In genomic region chr14:63563370-63564026, GRCh38 we compare ENCODE assay signal across 1 cellular context.
A peak's percentile ranks its signal among the peaks of the same experiment; 100 is the strongest.
TF ChIP-seq lines count a peak whose summit lies in the region.

No MANE protein-coding gene starts in this region.

TF ChIP-seq in K562, 482 proteins besides CTCF, POLR2A, EP300 and RAD21:
- TF ChIP-seq COPS2 (conservative IDR thresholded peaks at IDR 0.05), result no peak
- TF ChIP-seq FOSL1 (tag; conservative IDR thresholded peaks at IDR 0.05), result peak; percentile 78
- TF ChIP-seq FOXJ2 (tag; IDR thresholded peaks at IDR 0.05), result peak; percentile 48; the same call in 1 of the 2 replicates
- TF ChIP-seq ZNF431 (CRISPR knock-in tag; IDR thresholded peaks at IDR 0.05), result no peak
- peak; percentile 40; the same call in 1 of the 2 replicates for TF ChIP-seq JUND (IDR thresholded peaks at IDR 0.05; ENCODE audit: borderline replicate concordance, low read depth, low read length)
- TF ChIP-seq JUND (tag; IDR thresholded peaks at IDR 0.05; ENCODE audit: borderline replicate concordance, low read depth, low read length), result no peak; the same call in 2 of the 3 replicates
- TF ChIP-seq ZBTB49 (CRISPR knock-in tag; IDR thresholded peaks at IDR 0.05; ENCODE audit: borderline replicate concordance), result no peak
- TF ChIP-seq SRSF3 (IDR thresholded peaks at IDR 0.05; ENCODE audit: insufficient read depth, low read length), result no peak
- TF ChIP-seq RFX1 (IDR thresholded peaks at IDR 0.05), result peak; percentile 63
- no peak for TF ChIP-seq ZNF12 (CRISPR knock-in tag; IDR thresholded peaks at IDR 0.05)
